24 cellular contexts compared by ENCODE assay signal in the genomic region with DNA sequence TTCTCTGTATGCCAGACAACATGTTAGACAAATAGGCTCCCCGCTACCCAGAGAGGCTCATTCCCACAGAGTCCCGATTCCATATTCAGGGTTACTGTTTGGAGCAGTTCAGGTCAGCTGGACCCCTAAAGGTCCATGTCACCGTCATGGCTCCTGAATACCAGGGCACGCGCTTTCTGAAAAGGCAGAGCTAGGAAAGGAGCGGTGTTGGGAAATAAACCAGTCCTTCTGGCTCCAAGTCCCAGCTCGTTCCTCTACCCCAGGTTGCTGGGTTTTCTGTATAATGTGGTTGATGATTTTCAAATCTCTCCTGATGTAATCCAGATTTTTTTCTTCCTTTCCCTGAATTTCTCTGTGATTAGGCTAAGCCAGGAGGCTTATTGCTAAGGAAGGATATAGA. TPM values are rescaled to one million over a fixed set of nuclear protein-coding genes. Genes with fewer than 3 reads are reported as not detected.
DNase-seq lines count a peak whose midpoint lies in the region; ATAC-seq and TF ChIP-seq lines count a peak whose summit lies in the region.
"Had no signal": no experiment of that assay in that cellular context is flagged by ENCODE, and none has a peak within 500 bp of the region (broad histone marks: within the 10 kb centered on the region; RNA-seq: fewer than 3 reads in every experiment).

No MANE protein-coding gene starts in this region.

- H3K27ac Mint-ChIP-seq in Calu3 (ENCODE audit: unreplicated experiment), result peak overlapping the region; percentile 40
- H3K27ac Mint-ChIP-seq: activated CD4-positive, alpha-beta T cell treated with anti-CD3 and anti-CD28 coated beads, Interleukin-2, amount 10 ng/mL, durations not matched to agents 24 days and 14 days; activated naive CD8-positive, alpha-beta T cell treated with anti-CD3 and anti-CD28 coated beads for 36 hours; activated T-helper 17 cell treated with anti-CD3 and anti-CD28 coated beads, Interleukin-2, amount 50 U/mL, for 72 hours; CD14-positive monocyte; GM23338; T-helper 1 cell treated with Interleukin-12 subunit alpha and Interleukin-12 subunit beta and Interleukin-4 antibody, amounts not matched to agents 30 μg/mL and 1 μg/mL, for 36 hours had no signal

- H3K4me1 Mint-ChIP-seq in Calu3 (ENCODE audit: low read depth, unreplicated experiment), result peaks cover 42% of the 10 kb centered on the region
- H3K4me1 Mint-ChIP-seq: activated CD4-positive, alpha-beta T cell treated with anti-CD3 and anti-CD28 coated beads, Interleukin-2, amount 10 ng/mL, durations not matched to agents 24 days and 14 days; activated naive CD8-positive, alpha-beta T cell treated with anti-CD3 and anti-CD28 coated beads for 36 hours; activated T-helper 17 cell treated with anti-CD3 and anti-CD28 coated beads, Interleukin-2, amount 50 U/mL, for 72 hours had no signal

- no TSS peak for BruUV-seq in Calu3 (replicated peaks; lab: Mats Ljungman, UMichigan)

- no peaks in the 10 kb centered on the region for H3K36me3 ChIP-seq in WERI-Rb-1
- no peaks in the 10 kb centered on the region for H3K36me3 ChIP-seq in sigmoid colon
- H3K36me3 ChIP-seq: heart right ventricle, left ventricle myocardium inferior, upper lobe of right lung had no signal

- H3K27me3 Mint-ChIP-seq in Calu3 (ENCODE audit: unreplicated experiment), result no peaks in the 10 kb centered on the region

- DNase-seq in Calu3 (no peak), WERI-Rb-1 (no peak), foreskin keratinocyte (peak in 1 of 2 donors; percentile 45), sigmoid colon (peak; percentile 22), EL (no peak)
- no peak for DNase-seq in stimulated activated CD4-positive, alpha-beta T cell treated with anti-CD3 and anti-CD28 coated beads, Interleukin-2, amount 100 ng/mL, for 24 hours
- DNase-seq: activated CD4-positive, alpha-beta T cell treated with anti-CD3 and anti-CD28 coated beads, Interleukin-2, amount 10 ng/mL, durations not matched to agents 24 days and 14 days; activated naive CD8-positive, alpha-beta T cell treated with anti-CD3 and anti-CD28 coated beads for 36 hours; heart right ventricle; left ventricle myocardium inferior; mucosa of descending colon; NCI-H1048; NCI-H1930; OCI-M1; SIG-M5; upper lobe of right lung had no signal

- peaks cover 5% of the 10 kb centered on the region for H3K36me3 Mint-ChIP-seq in Calu3 (ENCODE audit: insufficient read depth, unreplicated experiment)
- H3K36me3 Mint-ChIP-seq: activated naive CD8-positive, alpha-beta T cell treated with anti-CD3 and anti-CD28 coated beads for 36 hours; CD14-positive monocyte had no signal

- WGBS in sigmoid colon, 2 donors, result 94% methylated on average over 7 of the region's 7 CpGs

- H3K27me3 ChIP-seq in WERI-Rb-1 (ENCODE audit: insufficient read depth, low read depth, severe bottlenecking) (no peaks in the 10 kb centered on the region), foreskin keratinocyte (no peaks in the 10 kb centered on the region), sigmoid colon (peaks cover 0 to 16% (median 0%) of the 10 kb centered on the region in 3 donors)
- H3K27me3 ChIP-seq: body of pancreas, upper lobe of right lung had no signal

- H3K9me3 ChIP-seq in WERI-Rb-1 (ENCODE audit: severe bottlenecking) (no peaks in the 10 kb centered on the region), sigmoid colon (no peaks in the 10 kb centered on the region)
- H3K9me3 ChIP-seq: body of pancreas, heart right ventricle, left ventricle myocardium inferior, mucosa of descending colon, upper lobe of right lung had no signal

- H3K4me1 ChIP-seq in foreskin keratinocyte, result peaks cover 40% of the 10 kb centered on the region
- no peaks in the 10 kb centered on the region for H3K4me1 ChIP-seq in sigmoid colon
- H3K4me1 ChIP-seq: body of pancreas, left ventricle myocardium inferior, upper lobe of right lung had no signal

- intact Hi-C loops in Calu3 (cut with micrococcal nuclease; ENCODE audit: unreplicated experiment) (loop anchor here (5.0 kb wide), 2 partner anchors 38 to 78 kb away; no protein-coding TSS in a partner anchor), sigmoid colon (cut with DNase I) (no loop called here)

- TF ChIP-seq CTCF in Calu3 (IDR thresholded peaks at IDR 0.05; ENCODE audit: unreplicated experiment) (no peak), WERI-Rb-1 (IDR thresholded peaks at IDR 0.05; ENCODE audit: low read depth, low read length) (no peak), foreskin keratinocyte (conservative IDR thresholded peaks at IDR 0.05) (no peak), sigmoid colon (IDR thresholded peaks at IDR 0.05) (no peak)

- no peaks in the 10 kb centered on the region for H3K9me3 Mint-ChIP-seq in Calu3 (ENCODE audit: low read depth, unreplicated experiment)
- H3K9me3 Mint-ChIP-seq: activated CD4-positive, alpha-beta T cell treated with anti-CD3 and anti-CD28 coated beads, Interleukin-2, amount 10 ng/mL, durations not matched to agents 24 days and 14 days; activated naive CD8-positive, alpha-beta T cell treated with anti-CD3 and anti-CD28 coated beads for 36 hours; activated T-helper 17 cell treated with anti-CD3 and anti-CD28 coated beads, Interleukin-2, amount 50 U/mL, for 72 hours; CD14-positive monocyte; GM23338; T-helper 1 cell treated with Interleukin-12 subunit alpha and Interleukin-12 subunit beta and Interleukin-4 antibody, amounts not matched to agents 30 μg/mL and 1 μg/mL, for 36 hours had no signal

- TF ChIP-seq EP300 in sigmoid colon (IDR thresholded peaks at IDR 0.05), result no peak

- ATAC-seq in foreskin keratinocyte (no peak), HG03025 (IDR thresholded peaks at IDR 0.05; ENCODE audit: low FRiP score, unreplicated experiment) (no peak)
- ATAC-seq: activated T-helper 17 cell treated with anti-CD3 and anti-CD28 coated beads, Interleukin-2, amount 50 U/mL, for 72 hours; GM23338; upper lobe of right lung had no signal

- H3K4me3 Mint-ChIP-seq in Calu3 (ENCODE audit: low read depth, unreplicated experiment), result no peak overlapping the region
- H3K4me3 Mint-ChIP-seq: activated CD4-positive, alpha-beta T cell treated with anti-CD3 and anti-CD28 coated beads, Interleukin-2, amount 10 ng/mL, durations not matched to agents 24 days and 14 days; activated naive CD8-positive, alpha-beta T cell treated with anti-CD3 and anti-CD28 coated beads for 36 hours; activated T-helper 17 cell treated with anti-CD3 and anti-CD28 coated beads, Interleukin-2, amount 50 U/mL, for 72 hours; CD14-positive monocyte; GM23338; T-helper 1 cell treated with Interleukin-12 subunit alpha and Interleukin-12 subunit beta and Interleukin-4 antibody, amounts not matched to agents 30 μg/mL and 1 μg/mL, for 36 hours had no signal

- TF ChIP-seq POLR2A in sigmoid colon (IDR thresholded peaks at IDR 0.05), result no peak

- H3K27ac ChIP-seq in WERI-Rb-1 (peak overlapping the region; percentile 9), foreskin keratinocyte (peak overlapping the region; percentile 97), sigmoid colon (no peak overlapping the region)
- H3K27ac ChIP-seq: body of pancreas, coronary artery, heart right ventricle, left ventricle myocardium inferior, upper lobe of right lung had no signal

- H3K4me3 ChIP-seq in WERI-Rb-1 (ENCODE audit: low read depth, low read length), result no peak overlapping the region
- H3K4me3 ChIP-seq in sigmoid colon, result no peak overlapping the region
- H3K4me3 ChIP-seq: body of pancreas, coronary artery, GM23338, heart right ventricle, left ventricle myocardium inferior, mucosa of descending colon, upper lobe of right lung had no signal

- CTCF ChIA-PET in Calu3 (lab: Charles Lee), result interaction anchor here (0.6 to 1.1 kb wide), 2 partner anchors 10 to 78 kb away, joined by 3 to 5 read pairs; no protein-coding TSS in a partner anchor

RNA-seq across cellular contexts. Expression of a gene that starts 14.1 kb away (rescaled TPM):
- 0.09 and 0.17 TPM in 2 replicates for total RNA-seq in Calu3 (2022)
- total RNA-seq in foreskin keratinocyte, result 153 and 171 TPM in 2 replicates
- polyA plus RNA-seq in foreskin keratinocyte, result 92.5 and 104 TPM in 2 replicates
- under 1 TPM in 2 of 4 donors, not detected in 2; under 0.01 to 0.16 TPM for total RNA-seq in sigmoid colon
- under 1 TPM; under 0.01 to 0.60 (median 0.48) TPM for polyA plus RNA-seq in sigmoid colon
- total RNA-seq: activated CD4-positive, alpha-beta T cell treated with anti-CD3 and anti-CD28 coated beads, Interleukin-2, amount 10 ng/mL, durations not matched to agents 24 days and 14 days; activated T-helper 17 cell treated with anti-CD3 and anti-CD28 coated beads, Interleukin-2, amount 50 U/mL, for 72 hours; LHCN-M2 had no signal
- polyA plus RNA-seq: CD14-positive monocyte had no signal

Comparison
In these comparisons a context has a peak if more than half of its experiments do, and no peak if none do; other contexts are left out.
1. H3K27ac ChIP-seq: peak in WERI-Rb-1 (single experiment) and foreskin keratinocyte (single experiment); none in sigmoid colon (0 of 4).
2. RNA of a gene that starts 14.1 kb away (total RNA-seq): 153 to 171 TPM in foreskin keratinocyte; 0.09 to 0.17 TPM in Calu3 and under 0.01 to 0.16 TPM in sigmoid colon; every median in the first group is over 100 times any median in the second.